In genomic region chr15:35550957-35551356, GRCh38 we compare ENCODE assay signal across 1 cellular context.
TF ChIP-seq lines count a peak whose summit lies in the region.

No MANE protein-coding gene starts in this region.

TF ChIP-seq in K562, 482 proteins besides CTCF, POLR2A, EP300 and RAD21 (continued from another document):
- TF ChIP-seq ZNF431 (CRISPR knock-in tag; IDR thresholded peaks at IDR 0.05) (no peak), PRPF4 (IDR thresholded peaks at IDR 0.05; ENCODE audit: insufficient read depth, low read depth, low read length, poor library complexity, severe bottlenecking) (no peak), ZKSCAN3 (CRISPR knock-in tag; IDR thresholded peaks at IDR 0.05) (no peak), MYC (IDR thresholded peaks at IDR 0.05; ENCODE audit: low read depth, low read length) (no peak), MYC (CRISPR knock-in tag; IDR thresholded peaks at IDR 0.05; ENCODE audit: borderline replicate concordance, low read depth) (no peak), TBL1XR1 (IDR thresholded peaks at IDR 0.05; ENCODE audit: low read length in 2 of 2) (no peak), TRIM24 (IDR thresholded peaks at IDR 0.05) (no peak), PCBP2 (IDR thresholded peaks at IDR 0.05; ENCODE audit: low read depth, low read length, poor library complexity, severe bottlenecking) (no peak), MECOM (CRISPR knock-in tag; IDR thresholded peaks at IDR 0.05) (no peak), MEIS2 (IDR thresholded peaks at IDR 0.05; ENCODE audit: partially characterized antibody) (peak; percentile 12), YY1 (IDR thresholded peaks at IDR 0.05; ENCODE audit: borderline replicate concordance in 1 of 3, control insufficient read depth in 1 of 3, extremely low read depth in 1 of 3, insufficient read depth in 3 of 3, insufficient read length in 1 of 3, insufficient replicate concordance in 2 of 3, low read depth in 1 of 3, low read length in 2 of 3) (no peak), KDM4B (IDR thresholded peaks at IDR 0.05; ENCODE audit: borderline replicate concordance in 2 of 2, low read depth in 1 of 2) (no peak), CBFA2T2 (conservative IDR thresholded peaks at IDR 0.05) (0 out of 2 replicates have a peak, but pooled peaks have one; percentile 10), PURB (CRISPR knock-in tag; IDR thresholded peaks at IDR 0.05; ENCODE audit: low read depth) (no peak), PKNOX1 (IDR thresholded peaks at IDR 0.05) (peak; percentile 65), BRF1 (IDR thresholded peaks at IDR 0.05; ENCODE audit: borderline replicate concordance, extremely low read depth, insufficient read length) (no peak), U2AF1 (optimal IDR thresholded peaks at IDR 0.05; ENCODE audit: low read depth, low read length) (no peak), CHAMP1 (IDR thresholded peaks at IDR 0.05) (no peak), ZNF436 (CRISPR knock-in tag; IDR thresholded peaks at IDR 0.05) (no peak), ZNF232 (CRISPR knock-in tag; IDR thresholded peaks at IDR 0.05) (no peak)
- TF ChIP-seq, protein P1, sequence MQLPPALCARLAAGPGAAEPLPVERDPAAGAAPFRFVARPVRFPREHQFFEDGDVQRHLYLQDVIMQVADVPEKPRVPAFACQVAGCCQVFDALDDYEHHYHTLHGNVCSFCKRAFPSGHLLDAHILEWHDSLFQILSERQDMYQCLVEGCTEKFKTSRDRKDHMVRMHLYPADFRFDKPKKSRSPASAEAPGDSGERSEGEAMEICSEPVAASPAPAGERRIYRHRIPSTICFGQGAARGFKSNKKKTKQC (CRISPR knock-in tag; IDR thresholded peaks at IDR 0.05): no peak
- TF ChIP-seq, protein P2, sequence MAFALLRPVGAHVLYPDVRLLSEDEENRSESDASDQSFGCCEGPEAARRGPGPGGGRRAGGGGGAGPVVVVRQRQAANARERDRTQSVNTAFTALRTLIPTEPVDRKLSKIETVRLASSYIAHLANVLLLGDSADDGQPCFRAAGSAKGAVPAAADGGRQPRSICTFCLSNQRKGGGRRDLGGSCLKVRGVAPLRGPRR (CRISPR knock-in tag; IDR thresholded peaks at IDR 0.05): no peak
- TF ChIP-seq, protein P3, sequence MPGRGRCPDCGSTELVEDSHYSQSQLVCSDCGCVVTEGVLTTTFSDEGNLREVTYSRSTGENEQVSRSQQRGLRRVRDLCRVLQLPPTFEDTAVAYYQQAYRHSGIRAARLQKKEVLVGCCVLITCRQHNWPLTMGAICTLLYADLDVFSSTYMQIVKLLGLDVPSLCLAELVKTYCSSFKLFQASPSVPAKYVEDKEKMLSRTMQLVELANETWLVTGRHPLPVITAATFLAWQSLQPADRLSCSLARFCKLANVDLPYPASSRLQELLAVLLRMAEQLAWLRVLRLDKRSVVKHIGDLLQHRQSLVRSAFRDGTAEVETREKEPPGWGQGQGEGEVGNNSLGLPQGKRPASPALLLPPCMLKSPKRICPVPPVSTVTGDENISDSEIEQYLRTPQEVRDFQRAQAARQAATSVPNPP (IDR thresholded peaks at IDR 0.05; ENCODE audit: borderline replicate concordance, insufficient read depth, insufficient read length): no peak
- TF ChIP-seq, protein P4, sequence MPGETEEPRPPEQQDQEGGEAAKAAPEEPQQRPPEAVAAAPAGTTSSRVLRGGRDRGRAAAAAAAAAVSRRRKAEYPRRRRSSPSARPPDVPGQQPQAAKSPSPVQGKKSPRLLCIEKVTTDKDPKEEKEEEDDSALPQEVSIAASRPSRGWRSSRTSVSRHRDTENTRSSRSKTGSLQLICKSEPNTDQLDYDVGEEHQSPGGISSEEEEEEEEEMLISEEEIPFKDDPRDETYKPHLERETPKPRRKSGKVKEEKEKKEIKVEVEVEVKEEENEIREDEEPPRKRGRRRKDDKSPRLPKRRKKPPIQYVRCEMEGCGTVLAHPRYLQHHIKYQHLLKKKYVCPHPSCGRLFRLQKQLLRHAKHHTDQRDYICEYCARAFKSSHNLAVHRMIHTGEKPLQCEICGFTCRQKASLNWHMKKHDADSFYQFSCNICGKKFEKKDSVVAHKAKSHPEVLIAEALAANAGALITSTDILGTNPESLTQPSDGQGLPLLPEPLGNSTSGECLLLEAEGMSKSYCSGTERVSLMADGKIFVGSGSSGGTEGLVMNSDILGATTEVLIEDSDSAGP (CRISPR knock-in tag; IDR thresholded peaks at IDR 0.05): no peak
- TF ChIP-seq, protein P5, sequence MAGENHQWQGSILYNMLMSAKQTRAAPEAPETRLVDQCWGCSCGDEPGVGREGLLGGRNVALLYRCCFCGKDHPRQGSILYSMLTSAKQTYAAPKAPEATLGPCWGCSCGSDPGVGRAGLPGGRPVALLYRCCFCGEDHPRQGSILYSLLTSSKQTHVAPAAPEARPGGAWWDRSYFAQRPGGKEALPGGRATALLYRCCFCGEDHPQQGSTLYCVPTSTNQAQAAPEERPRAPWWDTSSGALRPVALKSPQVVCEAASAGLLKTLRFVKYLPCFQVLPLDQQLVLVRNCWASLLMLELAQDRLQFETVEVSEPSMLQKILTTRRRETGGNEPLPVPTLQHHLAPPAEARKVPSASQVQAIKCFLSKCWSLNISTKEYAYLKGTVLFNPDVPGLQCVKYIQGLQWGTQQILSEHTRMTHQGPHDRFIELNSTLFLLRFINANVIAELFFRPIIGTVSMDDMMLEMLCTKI (IDR thresholded peaks at IDR 0.05; ENCODE audit: partially characterized antibody): no peak
- TF ChIP-seq, protein P6, sequence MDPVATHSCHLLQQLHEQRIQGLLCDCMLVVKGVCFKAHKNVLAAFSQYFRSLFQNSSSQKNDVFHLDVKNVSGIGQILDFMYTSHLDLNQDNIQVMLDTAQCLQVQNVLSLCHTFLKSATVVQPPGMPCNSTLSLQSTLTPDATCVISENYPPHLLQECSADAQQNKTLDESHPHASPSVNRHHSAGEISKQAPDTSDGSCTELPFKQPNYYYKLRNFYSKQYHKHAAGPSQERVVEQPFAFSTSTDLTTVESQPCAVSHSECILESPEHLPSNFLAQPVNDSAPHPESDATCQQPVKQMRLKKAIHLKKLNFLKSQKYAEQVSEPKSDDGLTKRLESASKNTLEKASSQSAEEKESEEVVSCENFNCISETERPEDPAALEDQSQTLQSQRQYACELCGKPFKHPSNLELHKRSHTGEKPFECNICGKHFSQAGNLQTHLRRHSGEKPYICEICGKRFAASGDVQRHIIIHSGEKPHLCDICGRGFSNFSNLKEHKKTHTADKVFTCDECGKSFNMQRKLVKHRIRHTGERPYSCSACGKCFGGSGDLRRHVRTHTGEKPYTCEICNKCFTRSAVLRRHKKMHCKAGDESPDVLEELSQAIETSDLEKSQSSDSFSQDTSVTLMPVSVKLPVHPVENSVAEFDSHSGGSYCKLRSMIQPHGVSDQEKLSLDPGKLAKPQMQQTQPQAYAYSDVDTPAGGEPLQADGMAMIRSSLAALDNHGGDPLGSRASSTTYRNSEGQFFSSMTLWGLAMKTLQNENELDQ (CRISPR knock-in tag; IDR thresholded peaks at IDR 0.05; ENCODE audit: borderline replicate concordance): no peak
